ENCODE assay signal across 28 cellular contexts in genomic region chr16:4353675-4354074, GRCh38. TPM values are rescaled to one million over a fixed set of nuclear protein-coding genes. Genes with fewer than 3 reads are reported as not detected.
A peak's percentile ranks its signal among the peaks of the same experiment; 100 is the strongest.
DNase-seq lines count a peak whose midpoint lies in the region; ATAC-seq, FAIRE-seq and TF ChIP-seq lines count a peak whose summit lies in the region.
"Had no signal": no experiment of that assay in that cellular context is flagged by ENCODE, and none has a peak within 500 bp of the region (broad histone marks: within the 10 kb centered on the region; RNA-seq: fewer than 3 reads in every experiment).

No MANE protein-coding gene starts in this region.

- peaks cover 24% of the 10 kb centered on the region for H3K4me1 ChIP-seq in CD4-positive, alpha-beta memory T cell (ENCODE audit: insufficient read depth, low read length)
- H3K4me1 ChIP-seq: Caco-2 had no signal

- no peak for DNase-seq in activated T-cell treated with anti-CD3 and anti-CD28 coated beads, Interleukin-2, amount 50 U/mL, for 72 hours
- no peak for DNase-seq in activated T-cell treated with anti-CD3 and anti-CD28 coated beads, Interleukin-2, amount 50 U/mL, for 4 hours
- DNase-seq in CD4-positive, alpha-beta memory T cell, result no peak
- DNase-seq in neural crest cell (ENCODE audit: low read depth, low spot score), result no peak
- DNase-seq in GM12891 (ENCODE audit: insufficient read length, low spot score), result no peak
- DNase-seq in T-helper 2 cell, result no peak
- DNase-seq: activated CD8-positive, alpha-beta memory T cell treated with anti-CD3 and anti-CD28 coated beads, Interleukin-2, amount 50 U/mL, for 4 hours; BE2C; Caco-2; DMS79; dorsolateral prefrontal cortex; foreskin melanocyte; heart left ventricle; islet precursor cell; left ventricle myocardium superior; NCI-H146; NCI-H226; NCI-H748 treated with DMSO at 0.1 percent for 48 hours; Peyer's patch; psoas muscle; stimulated activated CD4-positive, alpha-beta T cell treated with anti-CD3 and anti-CD28 coated beads, Interleukin-2, amount 100 ng/mL, for 48 hours; tibial artery; WERI-Rb-1 had no signal

- CTCF ChIA-PET in CD4-positive, alpha-beta memory T cell (lab: Charles Lee; ENCODE audit: partially characterized antibody), result interaction anchor here (1.7 kb wide), 1 partner anchor 45 kb away, joined by 3 read pairs; no protein-coding TSS in a partner anchor

- H3K27me3 ChIP-seq in CD4-positive, alpha-beta memory T cell (ENCODE audit: insufficient read depth, low read length), result no peaks in the 10 kb centered on the region
- H3K27me3 ChIP-seq: BE2C, dorsolateral prefrontal cortex, heart left ventricle, Peyer's patch, tibial artery had no signal

- peaks cover 2% of the 10 kb centered on the region in 2 donors for H3K36me3 Mint-ChIP-seq in activated T-cell treated with anti-CD3 and anti-CD28 coated beads, Interleukin-2, amount 50 U/mL, for 72 hours (ENCODE audit: insufficient read depth in 2 of 2)
- H3K36me3 Mint-ChIP-seq in activated T-cell treated with anti-CD3 and anti-CD28 coated beads, Interleukin-2, amount 50 U/mL, for 4 hours (ENCODE audit: insufficient read depth), result no peaks in the 10 kb centered on the region
- H3K36me3 Mint-ChIP-seq in CD4-positive, alpha-beta memory T cell, result peaks cover 3 to 46% of the 10 kb centered on the region in 2 donors
- H3K36me3 Mint-ChIP-seq in activated T-helper 17 cell treated with anti-CD3 and anti-CD28 coated beads, Interleukin-2, amount 50 U/mL, for 72 hours (ENCODE audit: low read depth), result peaks cover 40% of the 10 kb centered on the region
- no peaks in the 10 kb centered on the region for H3K36me3 Mint-ChIP-seq in neural crest cell (ENCODE audit: low read depth)

- no peak for TF ChIP-seq CTCF in neural crest cell (conservative IDR thresholded peaks at IDR 0.05)

- H3K9me3 ChIP-seq in CD4-positive, alpha-beta memory T cell (ENCODE audit: control insufficient read depth in 1 of 2, low read length in 2 of 2), result no peaks in the 10 kb centered on the region
- H3K9me3 ChIP-seq: BE2C, Caco-2, heart left ventricle, Peyer's patch, psoas muscle, tibial artery had no signal

- no peak for FAIRE-seq in GM12891 (lab: Jason Lieb, UNC)
- FAIRE-seq: endometrium, G401.6 had no signal

- POLR2A ChIA-PET in CD4-positive, alpha-beta memory T cell (lab: Charles Lee; ENCODE audit: partially characterized antibody), result no interaction called here

- no peak overlapping the region for H3K27ac ChIP-seq in CD4-positive, alpha-beta memory T cell (ENCODE audit: low read depth, low read length)
- H3K27ac ChIP-seq: dorsolateral prefrontal cortex, heart left ventricle, Peyer's patch, psoas muscle, tibial artery, WERI-Rb-1 had no signal

- no peak overlapping the region for H3K4me3 ChIP-seq in CD4-positive, alpha-beta memory T cell (ENCODE audit: low read length in 2 of 2)
- H3K4me3 ChIP-seq: dorsolateral prefrontal cortex, heart left ventricle, Peyer's patch, psoas muscle, tibial artery had no signal

- H3K27me3 Mint-ChIP-seq in activated T-cell treated with anti-CD3 and anti-CD28 coated beads, Interleukin-2, amount 50 U/mL, for 72 hours (ENCODE audit: low read depth), result no peaks in the 10 kb centered on the region
- H3K27me3 Mint-ChIP-seq in activated T-cell treated with anti-CD3 and anti-CD28 coated beads, Interleukin-2, amount 50 U/mL, for 4 hours (ENCODE audit: low read depth), result no peaks in the 10 kb centered on the region
- H3K27me3 Mint-ChIP-seq in CD4-positive, alpha-beta memory T cell, result no peaks in the 10 kb centered on the region
- no peaks in the 10 kb centered on the region for H3K27me3 Mint-ChIP-seq in activated T-helper 17 cell treated with anti-CD3 and anti-CD28 coated beads, Interleukin-2, amount 50 U/mL, for 72 hours
- H3K27me3 Mint-ChIP-seq in neural crest cell (ENCODE audit: low read depth), result no peaks in the 10 kb centered on the region

- intact Hi-C loops in CD4-positive, alpha-beta memory T cell (cut with micrococcal nuclease), result loop anchor here (5.0 kb wide), 1 partner anchor 604 kb away; the partner anchor contains the start of gene SEC14L5

- H3K27ac Mint-ChIP-seq in activated T-cell treated with anti-CD3 and anti-CD28 coated beads, Interleukin-2, amount 50 U/mL, for 72 hours, result peak overlapping the region; percentile 15
- peak overlapping the region in 4 of 7 donors; percentile 14 to 93 (median 73) for H3K27ac Mint-ChIP-seq in CD4-positive, alpha-beta memory T cell
- peak overlapping the region; percentile 21 for H3K27ac Mint-ChIP-seq in activated T-helper 17 cell treated with anti-CD3 and anti-CD28 coated beads, Interleukin-2, amount 50 U/mL, for 72 hours
- no peak overlapping the region for H3K27ac Mint-ChIP-seq in neural crest cell (ENCODE audit: unreplicated experiment)

- no peak overlapping the region for H3K4me3 Mint-ChIP-seq in activated T-cell treated with anti-CD3 and anti-CD28 coated beads, Interleukin-2, amount 50 U/mL, for 72 hours
- H3K4me3 Mint-ChIP-seq in activated T-cell treated with anti-CD3 and anti-CD28 coated beads, Interleukin-2, amount 50 U/mL, for 4 hours, result no peak overlapping the region
- peak overlapping the region in 2 of 8 donors; percentile 1 to 56 for H3K4me3 Mint-ChIP-seq in CD4-positive, alpha-beta memory T cell
- no peak overlapping the region for H3K4me3 Mint-ChIP-seq in activated T-helper 17 cell treated with anti-CD3 and anti-CD28 coated beads, Interleukin-2, amount 50 U/mL, for 72 hours
- peak overlapping the region; percentile 56 for H3K4me3 Mint-ChIP-seq in neural crest cell

- no peak for ATAC-seq in activated T-cell treated with anti-CD3 and anti-CD28 coated beads, Interleukin-2, amount 50 U/mL, for 72 hours (replicated peaks in 1 of 2)
- no peak for ATAC-seq in activated T-cell treated with anti-CD3 and anti-CD28 coated beads, Interleukin-2, amount 50 U/mL, for 4 hours
- ATAC-seq in activated T-helper 17 cell treated with anti-CD3 and anti-CD28 coated beads, Interleukin-2, amount 50 U/mL, for 72 hours (replicated peaks), result no peak
- no peak for ATAC-seq in GM18517 (IDR thresholded peaks at IDR 0.05; ENCODE audit: unreplicated experiment)
- ATAC-seq: heart left ventricle, left ventricle myocardium superior, psoas muscle, sciatic nerve had no signal

- H3K4me1 Mint-ChIP-seq in activated T-cell treated with anti-CD3 and anti-CD28 coated beads, Interleukin-2, amount 50 U/mL, for 72 hours (ENCODE audit: low read depth), result peaks cover 10% of the 10 kb centered on the region
- peaks cover 11% of the 10 kb centered on the region for H3K4me1 Mint-ChIP-seq in activated T-cell treated with anti-CD3 and anti-CD28 coated beads, Interleukin-2, amount 50 U/mL, for 4 hours (ENCODE audit: low read depth)
- H3K4me1 Mint-ChIP-seq in CD4-positive, alpha-beta memory T cell, result peaks cover 6 to 26% (median 11%) of the 10 kb centered on the region in 4 donors
- no peaks in the 10 kb centered on the region for H3K4me1 Mint-ChIP-seq in activated T-helper 17 cell treated with anti-CD3 and anti-CD28 coated beads, Interleukin-2, amount 50 U/mL, for 72 hours
- H3K4me1 Mint-ChIP-seq in neural crest cell, result peaks cover 19% of the 10 kb centered on the region

- no peak for TF ChIP-seq POLR2A in GM12891 (IDR thresholded peaks at IDR 0.05; ENCODE audit: low read depth, low read length)

- H3K36me3 ChIP-seq in CD4-positive, alpha-beta memory T cell (ENCODE audit: insufficient read depth, low read length), result peaks cover 27% of the 10 kb centered on the region

- no peaks in the 10 kb centered on the region for H3K9me3 Mint-ChIP-seq in activated T-cell treated with anti-CD3 and anti-CD28 coated beads, Interleukin-2, amount 50 U/mL, for 72 hours
- no peaks in the 10 kb centered on the region for H3K9me3 Mint-ChIP-seq in activated T-cell treated with anti-CD3 and anti-CD28 coated beads, Interleukin-2, amount 50 U/mL, for 4 hours
- H3K9me3 Mint-ChIP-seq in CD4-positive, alpha-beta memory T cell, result peaks cover 0 to 4% (median 0%) of the 10 kb centered on the region in 8 donors
- no peaks in the 10 kb centered on the region for H3K9me3 Mint-ChIP-seq in activated T-helper 17 cell treated with anti-CD3 and anti-CD28 coated beads, Interleukin-2, amount 50 U/mL, for 72 hours
- no peaks in the 10 kb centered on the region for H3K9me3 Mint-ChIP-seq in neural crest cell

TF ChIP-seq in GM12891, 5 proteins besides CTCF, POLR2A, EP300 and RAD21:
- TF ChIP-seq POU2F2 (IDR thresholded peaks at IDR 0.05; ENCODE audit: low read depth, low read length) (no peak), SPI1 (IDR thresholded peaks at IDR 0.05; ENCODE audit: low read depth, low read length) (no peak), TAF1 (IDR thresholded peaks at IDR 0.05; ENCODE audit: low read depth, low read length) (no peak), PAX5 (IDR thresholded peaks at IDR 0.05; ENCODE audit: insufficient read depth, low read length, severe bottlenecking) (no peak), POLR2AphosphoS5 (IDR thresholded peaks at IDR 0.05; ENCODE audit: low read depth, low read length) (no peak)

RNA-seq across cellular contexts. Expression of gene PAM16, which starts 2.6 kb away (rescaled TPM):
- 10 to 100 TPM; 46.6 to 48.2 TPM for total RNA-seq in activated T-cell treated with anti-CD3 and anti-CD28 coated beads, Interleukin-2, amount 50 U/mL, for 72 hours
- 100 to 1,000 TPM; 112 to 131 (median 125) TPM for total RNA-seq in activated T-cell treated with anti-CD3 and anti-CD28 coated beads, Interleukin-2, amount 50 U/mL, for 4 hours
- 10 to 100 TPM; 38.6 to 54.8 TPM for total RNA-seq in CD4-positive, alpha-beta memory T cell
- polyA plus RNA-seq in CD4-positive, alpha-beta memory T cell, result 10 to 100 TPM; 34.6 to 34.8 TPM
- 10 to 100 TPM; 40.4 to 74.7 TPM for total RNA-seq in activated T-helper 17 cell treated with anti-CD3 and anti-CD28 coated beads, Interleukin-2, amount 50 U/mL, for 72 hours
- total RNA-seq in neural crest cell, result 36.2 and 43.3 TPM in 2 replicates
- polyA plus RNA-seq in GM12891 (2012; ENCODE audit: low read depth, missing spikeins), result 42.2 TPM

RNA-seq across cellular contexts. Expression of gene VASN, which starts 18.0 kb away (rescaled TPM):
- total RNA-seq in activated T-cell treated with anti-CD3 and anti-CD28 coated beads, Interleukin-2, amount 50 U/mL, for 72 hours, result not detected
- total RNA-seq in activated T-cell treated with anti-CD3 and anti-CD28 coated beads, Interleukin-2, amount 50 U/mL, for 4 hours, result under 1 TPM; 0.30 to 0.46 (median 0.34) TPM
- under 1 TPM; 0.11 to 0.29 TPM for total RNA-seq in CD4-positive, alpha-beta memory T cell
- polyA plus RNA-seq in CD4-positive, alpha-beta memory T cell, result under 1 TPM in 1 of 2 donors, not detected in 1; 0.16 TPM
- total RNA-seq in activated T-helper 17 cell treated with anti-CD3 and anti-CD28 coated beads, Interleukin-2, amount 50 U/mL, for 72 hours, result under 1 TPM; 0.11 to 0.29 TPM
- total RNA-seq in neural crest cell, result 0.91 and 1.2 TPM in 2 replicates
- polyA plus RNA-seq in GM12891 (2012; ENCODE audit: low read depth, missing spikeins), result 0.15 TPM

RNA-seq across cellular contexts. Expression of gene GLIS2, which starts 37.8 kb away (rescaled TPM):
- 1 to 10 TPM; 1.3 to 1.7 TPM for total RNA-seq in activated T-cell treated with anti-CD3 and anti-CD28 coated beads, Interleukin-2, amount 50 U/mL, for 72 hours
- total RNA-seq in activated T-cell treated with anti-CD3 and anti-CD28 coated beads, Interleukin-2, amount 50 U/mL, for 4 hours, result under 1 TPM; 0.11 to 0.19 (median 0.13) TPM
- under 1 TPM in 1 of 2 experiments, not detected in 1; 0.08 TPM for total RNA-seq in CD4-positive, alpha-beta memory T cell
- polyA plus RNA-seq in CD4-positive, alpha-beta memory T cell, result not detected
- 1 to 10 TPM in 1 of 2 donors, under 1 TPM in 1; 0.37 to 1.6 TPM for total RNA-seq in activated T-helper 17 cell treated with anti-CD3 and anti-CD28 coated beads, Interleukin-2, amount 50 U/mL, for 72 hours
- total RNA-seq in neural crest cell, result 17.2 and 17.4 TPM in 2 replicates
- polyA plus RNA-seq in GM12891 (2012; ENCODE audit: low read depth, missing spikeins), result 0.31 TPM
